ENCODE assay signal across 25 cellular contexts in genomic region chr10:76115131-76115470, GRCh38.
A peak's percentile ranks its signal among the peaks of the same experiment; 100 is the strongest.
DNase-seq lines count a peak whose midpoint lies in the region; ATAC-seq and TF ChIP-seq lines count a peak whose summit lies in the region.
"Had no signal": no experiment of that assay in that cellular context is flagged by ENCODE, and none has a peak within 500 bp of the region (broad histone marks: within the 10 kb centered on the region; RNA-seq: fewer than 3 reads in every experiment).

No MANE protein-coding gene starts in this region.

- no peaks in the 10 kb centered on the region for H3K9me3 ChIP-seq in Caco-2
- no peaks in the 10 kb centered on the region for H3K9me3 ChIP-seq in PC-3 (ENCODE audit: low read length)
- H3K9me3 ChIP-seq in parathyroid adenoma (ENCODE audit: control insufficient read depth, low read length) = no peaks in the 10 kb centered on the region
- H3K9me3 ChIP-seq: BLaER1 treated with 17β-estradiol and CSF1 and Interleukin-3, amounts not matched to agents 10 nM and 100 nM; Peyer's patch; upper lobe of left lung had no signal

- peaks cover 44% of the 10 kb centered on the region for H3K4me1 Mint-ChIP-seq in Caco-2 (ENCODE audit: low read depth, unreplicated experiment)
- peaks cover 57% of the 10 kb centered on the region for H3K4me1 Mint-ChIP-seq in glutamatergic neuron (ENCODE audit: low read depth, unreplicated experiment)
- H3K4me1 Mint-ChIP-seq in activated CD4-positive, alpha-beta T cell treated with anti-CD3 and anti-CD28 coated beads, Interleukin-2, amount 10 ng/mL, durations not matched to agents 24 days and 14 days = no peaks in the 10 kb centered on the region
- H3K4me1 Mint-ChIP-seq: activated naive CD4-positive, alpha-beta T cell treated with anti-CD3 and anti-CD28 coated beads, Interleukin-2, amount 50 U/mL, for 24 hours had no signal

- H3K27ac Mint-ChIP-seq in Caco-2 (ENCODE audit: unreplicated experiment) (peak overlapping the region; percentile 39), glutamatergic neuron (ENCODE audit: unreplicated experiment) (peak overlapping the region; percentile 31)
- H3K27ac Mint-ChIP-seq in activated CD4-positive, alpha-beta T cell treated with anti-CD3 and anti-CD28 coated beads, Interleukin-2, amount 10 ng/mL, durations not matched to agents 24 days and 14 days = no peak overlapping the region
- H3K27ac Mint-ChIP-seq: activated naive CD4-positive, alpha-beta T cell treated with anti-CD3 and anti-CD28 coated beads, Interleukin-2, amount 50 U/mL, for 24 hours; WTC11 had no signal

- no peak overlapping the region for H3K9ac ChIP-seq in PC-3 (ENCODE audit: low read length)
- no peak overlapping the region for H3K9ac ChIP-seq in parathyroid adenoma
- H3K9ac ChIP-seq: BLaER1 treated with 17β-estradiol and CSF1 and Interleukin-3, amounts not matched to agents 10 nM and 100 nM had no signal

- DNase-seq in Caco-2 = no peak
- DNase-seq in PC-3 = no peak
- DNase-seq in glutamatergic neuron = no peak
- DNase-seq in activated CD4-positive, alpha-beta T cell treated with anti-CD3 and anti-CD28 coated beads, Interleukin-2, amount 10 ng/mL, durations not matched to agents 24 days and 14 days = no peak
- DNase-seq in NCI-H2029 treated with DMSO at 0.1 percent for 48 hours (lab: John Stamatoyannopoulos, UW) = no peak
- no peak for DNase-seq in DMS114 treated with DMSO at 0.1 percent for 48 hours (lab: John Stamatoyannopoulos, UW; ENCODE audit: unreplicated experiment)
- DNase-seq: activated CD4-positive, alpha-beta T cell treated with anti-CD3 and anti-CD28 coated beads, Interleukin-2, amount 50 U/mL, for 48 hours; amygdala; effector memory CD4-positive, alpha-beta T cell; HCEC 1CT; KBM-7; MM.1S; NCI-H1436 treated with DMSO at 0.1 percent for 48 hours; occipital lobe; Peyer's patch; retina; SIG-M5; stimulated activated CD4-positive, alpha-beta T cell treated with anti-CD3 and anti-CD28 coated beads, Interleukin-2, amount 100 ng/mL, for 48 hours; T1000; upper lobe of left lung had no signal

- H3K27me3 Mint-ChIP-seq in Caco-2 (ENCODE audit: insufficient read depth, unreplicated experiment) (no peaks in the 10 kb centered on the region), glutamatergic neuron (ENCODE audit: unreplicated experiment) (peaks cover 5% of the 10 kb centered on the region)
- H3K27me3 Mint-ChIP-seq in activated CD4-positive, alpha-beta T cell treated with anti-CD3 and anti-CD28 coated beads, Interleukin-2, amount 10 ng/mL, durations not matched to agents 24 days and 14 days = no peaks in the 10 kb centered on the region

- H3K4me3 ChIP-seq in Caco-2 (ENCODE audit: low read depth, low read length) (no peak overlapping the region), PC-3 (ENCODE audit: low read length) (no peak overlapping the region), parathyroid adenoma (ENCODE audit: low read depth, low read length) (no peak overlapping the region)
- H3K4me3 ChIP-seq: BLaER1 treated with 17β-estradiol and CSF1 and Interleukin-3, amounts not matched to agents 10 nM and 100 nM; coronary artery; Peyer's patch; upper lobe of left lung had no signal

- H3K27ac ChIP-seq in PC-3 (ENCODE audit: low read length) = peak overlapping the region; percentile 23
- H3K27ac ChIP-seq in parathyroid adenoma = peak overlapping the region; percentile 39
- H3K27ac ChIP-seq: BLaER1 treated with 17β-estradiol and CSF1 and Interleukin-3, amounts not matched to agents 10 nM and 100 nM; coronary artery; Peyer's patch; upper lobe of left lung had no signal

- H3K27me3 ChIP-seq in Caco-2 (replicated peaks; ENCODE audit: control insufficient read depth, insufficient read depth, low read length) = no peaks in the 10 kb centered on the region
- peaks cover 41% of the 10 kb centered on the region for H3K27me3 ChIP-seq in PC-3 (ENCODE audit: low read length)
- no peaks in the 10 kb centered on the region for H3K27me3 ChIP-seq in parathyroid adenoma (ENCODE audit: control insufficient read depth, insufficient read depth, low read length)
- H3K27me3 ChIP-seq: BLaER1 treated with 17β-estradiol and CSF1 and Interleukin-3, amounts not matched to agents 10 nM and 100 nM; Peyer's patch; upper lobe of left lung had no signal

- no peak; the same call in 1 of the 2 replicates for ATAC-seq in PC-3
- ATAC-seq: WTC11 had no signal

- BruUV-seq in Caco-2 (replicated peaks; lab: Mats Ljungman, UMichigan) = no TSS peak
- BruUV-seq in PC-3 (replicated peaks; lab: Mats Ljungman, UMichigan) = no TSS peak

- H2AFZ ChIP-seq in PC-3 (ENCODE audit: low read length) = 0 out of 2 replicates have a peak overlapping the region, but pooled peaks have one; percentile 1
- peak overlapping the region; percentile 61 for H2AFZ ChIP-seq in parathyroid adenoma

- H3K36me3 Mint-ChIP-seq in Caco-2 (ENCODE audit: insufficient read depth, unreplicated experiment) = peaks cover 9% of the 10 kb centered on the region
- peaks cover 4% of the 10 kb centered on the region for H3K36me3 Mint-ChIP-seq in glutamatergic neuron (ENCODE audit: unreplicated experiment)
- H3K36me3 Mint-ChIP-seq in activated CD4-positive, alpha-beta T cell treated with anti-CD3 and anti-CD28 coated beads, Interleukin-2, amount 10 ng/mL, durations not matched to agents 24 days and 14 days (ENCODE audit: low read depth) = no peaks in the 10 kb centered on the region
- H3K36me3 Mint-ChIP-seq: activated naive CD4-positive, alpha-beta T cell treated with anti-CD3 and anti-CD28 coated beads, Interleukin-2, amount 50 U/mL, for 24 hours; WTC11 had no signal

- H3K4me3 Mint-ChIP-seq in Caco-2 (ENCODE audit: unreplicated experiment) (no peak overlapping the region), glutamatergic neuron (ENCODE audit: unreplicated experiment) (no peak overlapping the region)
- no peak overlapping the region for H3K4me3 Mint-ChIP-seq in activated CD4-positive, alpha-beta T cell treated with anti-CD3 and anti-CD28 coated beads, Interleukin-2, amount 10 ng/mL, durations not matched to agents 24 days and 14 days
- H3K4me3 Mint-ChIP-seq: activated naive CD4-positive, alpha-beta T cell treated with anti-CD3 and anti-CD28 coated beads, Interleukin-2, amount 50 U/mL, for 24 hours; WTC11 had no signal

- H3K9me3 Mint-ChIP-seq in Caco-2 (ENCODE audit: unreplicated experiment) = peaks cover 22% of the 10 kb centered on the region
- H3K9me3 Mint-ChIP-seq in glutamatergic neuron (ENCODE audit: unreplicated experiment) = peaks cover 7% of the 10 kb centered on the region
- H3K9me3 Mint-ChIP-seq in activated CD4-positive, alpha-beta T cell treated with anti-CD3 and anti-CD28 coated beads, Interleukin-2, amount 10 ng/mL, durations not matched to agents 24 days and 14 days = no peaks in the 10 kb centered on the region
- H3K9me3 Mint-ChIP-seq: activated naive CD4-positive, alpha-beta T cell treated with anti-CD3 and anti-CD28 coated beads, Interleukin-2, amount 50 U/mL, for 24 hours; WTC11 had no signal

- peak overlapping the region; percentile 16 for H3K4me2 ChIP-seq in PC-3 (ENCODE audit: low read length)
- no peak overlapping the region for H3K4me2 ChIP-seq in parathyroid adenoma (ENCODE audit: low read length)
- H3K4me2 ChIP-seq: BLaER1 treated with 17β-estradiol and CSF1 and Interleukin-3, amounts not matched to agents 10 nM and 100 nM had no signal

- H3K4me1 ChIP-seq in Caco-2 (peaks cover 35% of the 10 kb centered on the region), PC-3 (ENCODE audit: insufficient read depth, low read length) (peaks cover 41% of the 10 kb centered on the region), parathyroid adenoma (peaks cover 25% of the 10 kb centered on the region)
- H3K4me1 ChIP-seq: BLaER1 treated with 17β-estradiol and CSF1 and Interleukin-3, amounts not matched to agents 10 nM and 100 nM had no signal

- POLR2A ChIA-PET in Caco-2 (lab: Charles Lee) (no interaction called here), PC-3 (lab: Charles Lee; ENCODE audit: unreplicated experiment) (no interaction called here)

- no peaks in the 10 kb centered on the region for H3K9me2 ChIP-seq in PC-3 (replicated peaks; ENCODE audit: low read length)

- H4K20me1 ChIP-seq in PC-3 (ENCODE audit: low read length) = no peaks in the 10 kb centered on the region
- H4K20me1 ChIP-seq: BLaER1 treated with 17β-estradiol and CSF1 and Interleukin-3, amounts not matched to agents 10 nM and 100 nM had no signal

- H3F3A ChIP-seq in PC-3 (ENCODE audit: low read length, unreplicated experiment) = no peaks in the 10 kb centered on the region

- TF ChIP-seq CTCF in Caco-2 (IDR thresholded peaks at IDR 0.05; ENCODE audit: insufficient read depth in 1 of 2, low read depth in 1 of 2, low read length in 1 of 2, severe bottlenecking in 1 of 2, unreplicated experiment in 1 of 2) = no peak
- TF ChIP-seq CTCF in PC-3 (conservative IDR thresholded peaks at IDR 0.05; ENCODE audit: low read depth, low read length) = no peak
- no peak for TF ChIP-seq CTCF in glutamatergic neuron (IDR thresholded peaks at IDR 0.05; ENCODE audit: partially characterized antibody, unreplicated experiment)
- TF ChIP-seq CTCF in parathyroid adenoma (IDR thresholded peaks at IDR 0.05) = no peak

- intact Hi-C loops in Caco-2 (cut with micrococcal nuclease; ENCODE audit: unreplicated experiment) = no loop called here
- intact Hi-C loops in PC-3 (cut with micrococcal nuclease) = loop anchor here (2.0 to 10.0 kb wide), 3 partner anchors 78 to 890 kb away; partner anchors contain the start of gene ZNF503
- intact Hi-C loops in activated CD4-positive, alpha-beta T cell treated with anti-CD3 and anti-CD28 coated beads, Interleukin-2, amount 10 ng/mL, durations not matched to agents 24 days and 14 days (cut with micrococcal nuclease) = no loop called here

- CTCF ChIA-PET in Caco-2 (lab: Charles Lee) (interaction anchor here (2.1 kb wide), 1 partner anchor 64 kb away, joined by 7 read pairs; no protein-coding TSS in a partner anchor), PC-3 (lab: Charles Lee) (interaction anchor here (0.7 to 1.6 kb wide), 2 partner anchors 186 to 189 kb away, joined by 3 to 4 read pairs; no protein-coding TSS in a partner anchor)

- H3K36me3 ChIP-seq in Caco-2 (ENCODE audit: control insufficient read depth, insufficient read depth, low read length) = no peaks in the 10 kb centered on the region
- H3K36me3 ChIP-seq in PC-3 (ENCODE audit: low read depth, low read length) = no peaks in the 10 kb centered on the region
- H3K36me3 ChIP-seq in parathyroid adenoma (ENCODE audit: control insufficient read depth, insufficient read depth, low read length) = no peaks in the 10 kb centered on the region
- H3K36me3 ChIP-seq: BLaER1 treated with 17β-estradiol and CSF1 and Interleukin-3, amounts not matched to agents 10 nM and 100 nM; Peyer's patch; upper lobe of left lung had no signal

- H3K79me2 ChIP-seq in PC-3 (ENCODE audit: low read length) (no peaks in the 10 kb centered on the region), parathyroid adenoma (no peaks in the 10 kb centered on the region)
